In the genomic region with DNA sequence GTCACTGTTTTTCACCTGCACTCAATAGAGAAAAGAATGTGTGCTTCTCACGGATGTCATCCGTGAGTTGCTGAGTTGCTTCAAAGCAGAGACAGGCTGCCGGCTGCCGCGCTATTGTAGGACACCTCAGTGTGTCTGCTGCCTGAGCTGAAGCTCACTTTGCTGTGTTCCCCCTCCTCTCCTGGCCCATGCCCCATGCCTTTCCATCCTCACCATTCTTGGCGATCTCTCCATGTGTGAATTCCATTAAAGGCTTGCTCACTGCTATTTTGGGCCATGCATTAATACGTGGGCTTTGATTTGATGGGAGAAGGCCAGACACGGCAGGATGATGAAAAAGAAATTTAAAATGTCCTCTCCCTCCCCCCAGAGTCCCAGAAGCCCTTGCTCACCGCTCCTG, we compare ENCODE assay signal across 14 cellular contexts. TPM values are rescaled to one million over a fixed set of nuclear protein-coding genes. Genes with fewer than 3 reads are reported as not detected.
DNase-seq lines count a peak whose midpoint lies in the region; ATAC-seq and TF ChIP-seq lines count a peak whose summit lies in the region.
"Had no signal": no experiment of that assay in that cellular context is flagged by ENCODE, and none has a peak within 500 bp of the region (broad histone marks: within the 10 kb centered on the region; RNA-seq: fewer than 3 reads in every experiment).

No MANE protein-coding gene starts in this region.

- H3K27me3 Mint-ChIP-seq in IgD-negative memory B cell: no peaks in the 10 kb centered on the region
- no peaks in the 10 kb centered on the region for H3K27me3 Mint-ChIP-seq in stimulated activated memory B cell treated with anti-CD40 and anti-IgM and Interleukin-4, amounts not matched to agents 10 μg/mL and 1 μg/mL and 100 μg/mL, for 72 hours
- no peaks in the 10 kb centered on the region for H3K27me3 Mint-ChIP-seq in CD8-positive, alpha-beta memory T cell
- H3K27me3 Mint-ChIP-seq: activated naive CD8-positive, alpha-beta T cell had no signal

- H3K9ac ChIP-seq in colonic mucosa (ENCODE audit: low read depth in 2 of 2, low read length in 2 of 2): peak overlapping the region in 1 of 2 donors; percentile 13
- H3K9ac ChIP-seq: BLaER1 had no signal

- CTCF ChIA-PET in CD8-positive, alpha-beta memory T cell (lab: Charles Lee): no interaction called here

- ATAC-seq in lung (ENCODE audit: insufficient read depth, low FRiP score): no peak
- ATAC-seq in stimulated activated memory B cell treated with anti-CD40 and anti-IgM and Interleukin-4, amounts not matched to agents 10 μg/mL and 1 μg/mL and 100 μg/mL, for 72 hours: no peak
- no peak for ATAC-seq in GM18517 (IDR thresholded peaks at IDR 0.05; ENCODE audit: unreplicated experiment)
- ATAC-seq: lower lobe of right lung had no signal

- H3K4me1 Mint-ChIP-seq in IgD-negative memory B cell: peaks cover 63 to 74% (median 71%) of the 10 kb centered on the region in 3 donors
- H3K4me1 Mint-ChIP-seq in stimulated activated memory B cell treated with anti-CD40 and anti-IgM and Interleukin-4, amounts not matched to agents 10 μg/mL and 1 μg/mL and 100 μg/mL, for 72 hours: peaks cover 84% of the 10 kb centered on the region
- peaks cover 12 to 62% (median 60%) of the 10 kb centered on the region in 3 donors for H3K4me1 Mint-ChIP-seq in CD8-positive, alpha-beta memory T cell

- peak overlapping the region in 3 of 4 donors; percentile 25 to 66 (median 63) for H3K4me3 Mint-ChIP-seq in IgD-negative memory B cell
- no peak overlapping the region for H3K4me3 Mint-ChIP-seq in stimulated activated memory B cell treated with anti-CD40 and anti-IgM and Interleukin-4, amounts not matched to agents 10 μg/mL and 1 μg/mL and 100 μg/mL, for 72 hours
- no peak overlapping the region for H3K4me3 Mint-ChIP-seq in CD8-positive, alpha-beta memory T cell
- H3K4me3 Mint-ChIP-seq: activated naive CD8-positive, alpha-beta T cell had no signal

- no peaks in the 10 kb centered on the region for H3K4me1 ChIP-seq in colonic mucosa
- H3K4me1 ChIP-seq in lung (ENCODE audit: control insufficient read depth in 2 of 2, insufficient read depth in 2 of 2, low read length in 2 of 2): peaks cover 22 to 52% of the 10 kb centered on the region in 2 donors
- H3K4me1 ChIP-seq in CD8-positive, alpha-beta memory T cell (ENCODE audit: insufficient read depth, low read length): no peaks in the 10 kb centered on the region

- H3K27ac Mint-ChIP-seq in IgD-negative memory B cell: peak overlapping the region; percentile 59 to 96 (median 79)
- peak overlapping the region; percentile 73 for H3K27ac Mint-ChIP-seq in stimulated activated memory B cell treated with anti-CD40 and anti-IgM and Interleukin-4, amounts not matched to agents 10 μg/mL and 1 μg/mL and 100 μg/mL, for 72 hours
- H3K27ac Mint-ChIP-seq in CD8-positive, alpha-beta memory T cell: peak overlapping the region in 2 of 8 donors; percentile 3 to 29
- H3K27ac Mint-ChIP-seq: activated naive CD8-positive, alpha-beta T cell had no signal

- intact Hi-C loops in colonic mucosa (cut with DNase I): no loop called here

- H3K36me3 ChIP-seq in colonic mucosa: no peaks in the 10 kb centered on the region
- no peaks in the 10 kb centered on the region for H3K36me3 ChIP-seq in lung (ENCODE audit: control insufficient read depth in 2 of 2, insufficient read depth in 2 of 2, low read length in 2 of 2)
- H3K36me3 ChIP-seq in CD8-positive, alpha-beta memory T cell (ENCODE audit: insufficient read depth, low read length): no peaks in the 10 kb centered on the region
- H3K36me3 ChIP-seq: lower lobe of right lung had no signal

- POLR2A ChIA-PET in CD8-positive, alpha-beta memory T cell (lab: Charles Lee): no interaction called here

- TF ChIP-seq CTCF in colonic mucosa (IDR thresholded peaks at IDR 0.05): no peak
- no peak for TF ChIP-seq CTCF in lung (IDR thresholded peaks at IDR 0.05; ENCODE audit: control extremely low read depth, extremely low read depth)

- peaks cover 12% of the 10 kb centered on the region for H3K36me3 Mint-ChIP-seq in IgD-negative memory B cell
- peaks cover 44% of the 10 kb centered on the region for H3K36me3 Mint-ChIP-seq in stimulated activated memory B cell treated with anti-CD40 and anti-IgM and Interleukin-4, amounts not matched to agents 10 μg/mL and 1 μg/mL and 100 μg/mL, for 72 hours
- H3K36me3 Mint-ChIP-seq in CD8-positive, alpha-beta memory T cell: peaks cover 0 to 40% (median 11%) of the 10 kb centered on the region in 3 donors
- H3K36me3 Mint-ChIP-seq: activated naive CD8-positive, alpha-beta T cell had no signal

- WGBS in lung, 2 donors: 84 to 86% methylated on average over 9 of the region's 9 CpGs

- H3K27me3 ChIP-seq in colonic mucosa (no peaks in the 10 kb centered on the region), lung (ENCODE audit: control insufficient read depth, insufficient read depth) (no peaks in the 10 kb centered on the region)
- H3K27me3 ChIP-seq in CD8-positive, alpha-beta memory T cell (ENCODE audit: insufficient read depth, low read length, poor library complexity, severe bottlenecking): no peaks in the 10 kb centered on the region
- H3K27me3 ChIP-seq: BLaER1 had no signal

- TF ChIP-seq POLR2A in erythroblast (IDR thresholded peaks at IDR 0.05; ENCODE audit: low read length): no peak

- no peaks in the 10 kb centered on the region for H3K9me3 Mint-ChIP-seq in IgD-negative memory B cell
- H3K9me3 Mint-ChIP-seq in stimulated activated memory B cell treated with anti-CD40 and anti-IgM and Interleukin-4, amounts not matched to agents 10 μg/mL and 1 μg/mL and 100 μg/mL, for 72 hours: no peaks in the 10 kb centered on the region
- no peaks in the 10 kb centered on the region for H3K9me3 Mint-ChIP-seq in CD8-positive, alpha-beta memory T cell

- no peak overlapping the region for H3K4me3 ChIP-seq in colonic mucosa
- no peak overlapping the region for H3K4me3 ChIP-seq in lung
- H3K4me3 ChIP-seq in CD8-positive, alpha-beta memory T cell (ENCODE audit: low read length): no peak overlapping the region
- H3K4me3 ChIP-seq: BLaER1, lower lobe of right lung had no signal

- H3K27ac ChIP-seq in colonic mucosa (peak overlapping the region; percentile 23), lung (ENCODE audit: low read depth in 1 of 2, low read length in 1 of 2) (peak overlapping the region; percentile 9 to 70)
- no peak overlapping the region for H3K27ac ChIP-seq in CD8-positive, alpha-beta memory T cell (ENCODE audit: low read depth, low read length)
- H3K27ac ChIP-seq: BLaER1, lower lobe of right lung had no signal

- DNase-seq in colonic mucosa (no peak), lung (ENCODE audit: low spot score) (no peak), erythroblast (lab: John Stamatoyannopoulos, UW) (no peak), SHP77 treated with DMSO at 0.1 percent for 48 hours (lab: John Stamatoyannopoulos, UW) (no peak)
- no peak for DNase-seq in CD8-positive, alpha-beta memory T cell
- DNase-seq: activated CD4-positive, CD25-positive, alpha-beta regulatory T cell; DND-41; lower lobe of right lung; NCI-H1048 had no signal

- no peaks in the 10 kb centered on the region for H3K9me3 ChIP-seq in colonic mucosa
- no peaks in the 10 kb centered on the region for H3K9me3 ChIP-seq in lung (ENCODE audit: control insufficient read depth in 2 of 2, insufficient read depth in 1 of 2, low read length in 1 of 2)
- no peaks in the 10 kb centered on the region for H3K9me3 ChIP-seq in CD8-positive, alpha-beta memory T cell (ENCODE audit: low read length)
- H3K9me3 ChIP-seq: BLaER1, lower lobe of right lung had no signal

RNA-seq across cellular contexts. Expression of gene ADAM19, which starts 14.5 kb away (rescaled TPM):
- 45.1 TPM for polyA plus RNA-seq in IgD-negative memory B cell
- 10 to 100 TPM in 1 of 2 donors, 1 to 10 TPM in 1; 2.9 to 12.8 TPM for total RNA-seq in colonic mucosa
- total RNA-seq in lung: 10 to 100 TPM; 15.7 to 17.6 TPM
- polyA plus RNA-seq in lung: 10 to 100 TPM in 1 of 2 donors, 1 to 10 TPM in 1; 3.1 to 10.1 TPM
- 10 to 100 TPM; 26.5 to 26.8 TPM for total RNA-seq in CD8-positive, alpha-beta memory T cell
- 4.1 TPM for polyA plus RNA-seq in CD8-positive, alpha-beta memory T cell

Comparison
In these comparisons a context has a peak if more than half of its experiments do, and no peak if none do; other contexts are left out.
1. H3K4me3 Mint-ChIP-seq: peak in IgD-negative memory B cell (3 of 4); none in stimulated activated memory B cell treated with anti-CD40 and anti-IgM and Interleukin-4, amounts not matched to agents 10 μg/mL and 1 μg/mL and 100 μg/mL, for 72 hours (single experiment) and CD8-positive, alpha-beta memory T cell (0 of 7).